Comparison of ENCODE assay signal across 10 cellular contexts in genomic region chr10:112202561-112203241, GRCh38. TPM values are rescaled to one million over a fixed set of nuclear protein-coding genes. Genes with fewer than 3 reads are reported as not detected.
DNase-seq lines count a peak whose midpoint lies in the region; ATAC-seq and TF ChIP-seq lines count a peak whose summit lies in the region.
"Had no signal": no experiment of that assay in that cellular context is flagged by ENCODE, and none has a peak within 500 bp of the region (broad histone marks: within the 10 kb centered on the region; RNA-seq: fewer than 3 reads in every experiment).

No MANE protein-coding gene starts in this region.

- 71% methylated on average over 6 of the region's 6 CpGs for WGBS in mammary epithelial cell (ENCODE audit: low coverage, missing lambda C conversion rate)

- no peaks in the 10 kb centered on the region for H4K20me1 ChIP-seq in mammary epithelial cell (ENCODE audit: insufficient read depth, low read length)

- BruUV-seq in mammary epithelial cell (replicated peaks; lab: Mats Ljungman, UMichigan): no TSS peak

- intact Hi-C loops in mammary epithelial cell (cut with micrococcal nuclease) (no loop called here), mucosa of descending colon (cut with DNase I, micrococcal nuclease) (no loop called here), vagina (cut with DNase I) (no loop called here)

- H3K4me2 ChIP-seq in mammary epithelial cell (ENCODE audit: insufficient read depth, low read depth, low read length): no peak overlapping the region

- H3K36me3 ChIP-seq in mammary epithelial cell (ENCODE audit: insufficient read depth, low read length) (no peaks in the 10 kb centered on the region), mucosa of descending colon (ENCODE audit: low read depth) (no peaks in the 10 kb centered on the region), vagina (no peaks in the 10 kb centered on the region)

- H3K9me3 ChIP-seq in mammary epithelial cell (replicated peaks; ENCODE audit: insufficient read depth, low read length) (no peaks in the 10 kb centered on the region), mucosa of descending colon (no peaks in the 10 kb centered on the region), vagina (no peaks in the 10 kb centered on the region)

- H3K4me1 ChIP-seq in mammary epithelial cell (ENCODE audit: insufficient read depth, low read length) (peaks cover 8% of the 10 kb centered on the region), mucosa of descending colon (ENCODE audit: low read depth) (no peaks in the 10 kb centered on the region), vagina (no peaks in the 10 kb centered on the region)

- no peak overlapping the region for H3K9ac ChIP-seq in mammary epithelial cell (ENCODE audit: insufficient read depth, low read length)

- in situ Hi-C loops in mammary epithelial cell (cut with MboI; ENCODE audit: low sequenced_read_pairs in 2 of 2): no loop called here

- DNase-seq in Daoy (ENCODE audit: low read depth) (peak; percentile 54), mammary epithelial cell (peak; percentile 64), mucosa of descending colon (no peak), hypothalamus (lab: John Stamatoyannopoulos, UW) (no peak), NCI-H1694 (lab: John Stamatoyannopoulos, UW) (no peak), vagina (ENCODE audit: extremely low spot score in 2 of 2) (no peak)
- DNase-seq: activated CD8-positive, alpha-beta memory T cell treated with anti-CD3 and anti-CD28 coated beads, Interleukin-2, amount 50 U/mL, for 4 hours; NCI-H2107 had no signal

- TF ChIP-seq CTCF in mammary epithelial cell (conservative IDR thresholded peaks at IDR 0.05 in 1 of 2, IDR thresholded peaks at IDR 0.05 in 1 of 2; ENCODE audit: extremely low read depth in 1 of 2, insufficient read depth in 1 of 2, low read depth in 1 of 2, low read length in 2 of 2) (no peak), mucosa of descending colon (IDR thresholded peaks at IDR 0.05) (no peak), vagina (IDR thresholded peaks at IDR 0.05) (no peak)

- dilution Hi-C loops in mammary epithelial cell (cut with HindIII; ENCODE audit: low sequenced_read_pairs): no loop called here

- peak; percentile 82 for ATAC-seq in GM19467 (IDR thresholded peaks at IDR 0.05; ENCODE audit: unreplicated experiment)
- peak; percentile 76 for ATAC-seq in HG03108 (IDR thresholded peaks at IDR 0.05; ENCODE audit: unreplicated experiment)
- ATAC-seq in mucosa of descending colon: no peak

- no peak for TF ChIP-seq POLR2A in vagina (IDR thresholded peaks at IDR 0.05)

- CTCF ChIA-PET in mammary epithelial cell (lab: Charles Lee; ENCODE audit: low non-redundant PET): no interaction called here

- H3K4me3 ChIP-seq in mammary epithelial cell (replicated peaks in 1 of 3; ENCODE audit: insufficient read depth in 1 of 3, low read depth in 2 of 3, low read length in 3 of 3) (no peak overlapping the region), mucosa of descending colon (no peak overlapping the region), vagina (no peak overlapping the region)

- no peak overlapping the region for H3K27ac ChIP-seq in mammary epithelial cell (ENCODE audit: insufficient read depth, low read depth, low read length)
- H3K27ac ChIP-seq in vagina: no peak overlapping the region

- no peak overlapping the region for H2AFZ ChIP-seq in mammary epithelial cell (ENCODE audit: low read depth, low read length)

- H3K27me3 ChIP-seq in mammary epithelial cell (ENCODE audit: insufficient read depth, low read length) (no peaks in the 10 kb centered on the region), vagina (no peaks in the 10 kb centered on the region)

- H3K79me2 ChIP-seq in mammary epithelial cell (ENCODE audit: insufficient read depth, low read length): no peaks in the 10 kb centered on the region

RNA-seq across cellular contexts. Expression of gene GPAM, which starts 19.1 kb away (rescaled TPM):
- 8.8 and 10.3 TPM in 2 replicates for total RNA-seq in Daoy (2014; rRNA removed; shearing (Covaris generic))
- total RNA-seq in mammary epithelial cell (10 to 100 TPM in 1 of 2 donors, 1 to 10 TPM in 1; 9.5 to 17.5 TPM), mucosa of descending colon (10 to 100 TPM in 1 of 3 donors, 1 to 10 TPM in 2; 5.8 to 15.5 (median 9.8) TPM), vagina (6.9 TPM)
- 6.8 TPM for polyA plus RNA-seq in mammary epithelial cell
- polyA minus RNA-seq in mammary epithelial cell: 9.6 TPM

Comparison
In these comparisons a context has a peak if more than half of its experiments do, and no peak if none do; other contexts are left out.
1. DNase-seq: peak in Daoy (single experiment) and mammary epithelial cell (single experiment); none in mucosa of descending colon (0 of 3), hypothalamus (0 of 51), NCI-H1694 (single experiment) and vagina (0 of 2).